Comparison of ENCODE assay signal across 23 cellular contexts in the genomic region with DNA sequence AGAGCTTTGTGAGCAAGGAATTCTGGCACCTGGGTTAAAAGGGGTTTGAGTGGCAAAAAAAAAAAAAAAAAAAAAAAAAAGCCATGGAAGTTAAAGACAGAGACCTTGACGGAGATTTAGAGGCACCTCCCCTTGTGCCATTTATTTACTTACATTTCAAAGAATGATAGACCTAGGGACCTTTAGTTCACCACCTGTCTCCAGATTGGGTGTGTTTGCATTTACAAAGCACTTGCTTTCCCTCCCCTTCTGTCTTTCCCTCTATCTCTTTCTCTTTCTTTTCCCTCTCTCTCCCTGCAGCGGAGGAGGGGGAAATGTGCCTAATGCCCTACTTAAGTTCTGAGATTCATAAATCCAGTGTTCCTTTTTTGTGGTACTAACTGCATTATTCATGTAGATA.
A peak's percentile ranks its signal among the peaks of the same experiment; 100 is the strongest.
DNase-seq lines count a peak whose midpoint lies in the region; ATAC-seq and TF ChIP-seq lines count a peak whose summit lies in the region.
"Had no signal": no experiment of that assay in that cellular context is flagged by ENCODE, and none has a peak within 500 bp of the region (broad histone marks: within the 10 kb centered on the region; RNA-seq: fewer than 3 reads in every experiment).

No MANE protein-coding gene starts in this region.

- H3K27me3 ChIP-seq in GM23338 (ENCODE audit: insufficient read depth) (no peaks in the 10 kb centered on the region; the same call in 1 of the 2 replicates), body of pancreas (no peaks in the 10 kb centered on the region), dorsolateral prefrontal cortex (no peaks in the 10 kb centered on the region)
- H3K27me3 ChIP-seq: BLaER1 treated with 17β-estradiol and CSF1 and Interleukin-3, amounts not matched to agents 10 nM and 100 nM had no signal

- H3K4me3 ChIP-seq in GM23338 = no peak overlapping the region
- no peak overlapping the region for H3K4me3 ChIP-seq in body of pancreas
- no peak overlapping the region for H3K4me3 ChIP-seq in dorsolateral prefrontal cortex
- H3K4me3 ChIP-seq: A549; BLaER1 treated with 17β-estradiol and CSF1 and Interleukin-3, amounts not matched to agents 10 nM and 100 nM; GM12878 had no signal

- no peak overlapping the region for H3K27ac Mint-ChIP-seq in GM23338
- no peak overlapping the region for H3K27ac Mint-ChIP-seq in WTC11
- H3K27ac Mint-ChIP-seq: B cell; CD4-positive, alpha-beta T cell; CD8-positive, alpha-beta T cell had no signal

- peaks cover 4% of the 10 kb centered on the region for H3K27me3 Mint-ChIP-seq in GM23338 (ENCODE audit: insufficient read depth, low read depth, poor library complexity)
- peaks cover 39% of the 10 kb centered on the region for H3K27me3 Mint-ChIP-seq in WTC11 (ENCODE audit: low read depth)
- H3K27me3 Mint-ChIP-seq: B cell; CD4-positive, alpha-beta T cell had no signal

- H3K4me1 Mint-ChIP-seq in GM23338 (peaks cover 16% of the 10 kb centered on the region), WTC11 (peaks cover 17% of the 10 kb centered on the region)
- H3K4me1 Mint-ChIP-seq: B cell had no signal

- H4K20me1 ChIP-seq in GM23338 (replicated peaks; ENCODE audit: insufficient read depth) = no peaks in the 10 kb centered on the region
- H4K20me1 ChIP-seq: BLaER1 treated with 17β-estradiol and CSF1 and Interleukin-3, amounts not matched to agents 10 nM and 100 nM had no signal

- intact Hi-C loops in left colon (cut with DNase I, micrococcal nuclease) = no loop called here
- intact Hi-C loops in body of pancreas (cut with DNase I) = no loop called here
- intact Hi-C loops in dorsolateral prefrontal cortex (cut with DNase I) = no loop called here

- H3K9me3 Mint-ChIP-seq in GM23338 (no peaks in the 10 kb centered on the region), WTC11 (peaks cover 5% of the 10 kb centered on the region; the same call in 1 of the 2 replicates)
- H3K9me3 Mint-ChIP-seq: CD4-positive, alpha-beta T cell; CD8-positive, alpha-beta T cell had no signal

- H3K4me2 ChIP-seq in GM23338 = no peak overlapping the region
- H3K4me2 ChIP-seq: A549; BLaER1 treated with 17β-estradiol and CSF1 and Interleukin-3, amounts not matched to agents 10 nM and 100 nM had no signal

- 46 to 63% methylated on average over 2 of the region's 2 CpGs for WGBS in body of pancreas, 2 donors

- H3K36me3 Mint-ChIP-seq in GM23338 (ENCODE audit: low read depth) = no peaks in the 10 kb centered on the region
- H3K36me3 Mint-ChIP-seq in WTC11 = no peaks in the 10 kb centered on the region
- H3K36me3 Mint-ChIP-seq: CD8-positive, alpha-beta T cell had no signal

- no peak overlapping the region for H2AFZ ChIP-seq in GM23338

- TF ChIP-seq CTCF in GM23338 (conservative IDR thresholded peaks at IDR 0.05; ENCODE audit: low read depth in 2 of 2) (no peak), WTC11 (IDR thresholded peaks at IDR 0.05) (no peak), body of pancreas (IDR thresholded peaks at IDR 0.05) (no peak), dorsolateral prefrontal cortex (IDR thresholded peaks at IDR 0.05 in 54 of 56, conservative IDR thresholded peaks at IDR 0.05 in 2 of 56; ENCODE audit: low read depth in 1 of 56, partially characterized antibody in 56 of 56) (no peak)

- H3K9me3 ChIP-seq in body of pancreas = no peaks in the 10 kb centered on the region
- H3K9me3 ChIP-seq: A549 had no signal

- CTCF ChIA-PET in WTC11 (lab: Charles Lee) = no interaction called here

- peak; percentile 17 for DNase-seq in GM23338 (ENCODE audit: low spot score)
- DNase-seq in WTC11 (ENCODE audit: low spot score) = no peak
- no peak for DNase-seq in left colon
- no peak for DNase-seq in NCI-H82 treated with DMSO at 0.1 percent for 48 hours (lab: John Stamatoyannopoulos, UW; ENCODE audit: unreplicated experiment)
- DNase-seq in body of pancreas = no peak
- no peak for DNase-seq in dorsolateral prefrontal cortex
- DNase-seq: AML-193; CD4-positive, alpha-beta T cell; CD8-positive, alpha-beta T cell; COR-L47; DMS 273 treated with DMSO at 0.1 percent for 48 hours; DMS153; DMS53; DMS79; DND-41; EL; GDM1 had no signal

- peaks cover 7% of the 10 kb centered on the region for H3K4me1 ChIP-seq in GM23338 (ENCODE audit: insufficient read depth)
- H3K4me1 ChIP-seq in body of pancreas = no peaks in the 10 kb centered on the region
- H3K4me1 ChIP-seq: A549; BLaER1 treated with 17β-estradiol and CSF1 and Interleukin-3, amounts not matched to agents 10 nM and 100 nM had no signal

- TF ChIP-seq POLR2A in body of pancreas (IDR thresholded peaks at IDR 0.05) = no peak

- H3K36me3 ChIP-seq in GM23338 (ENCODE audit: insufficient read depth) (no peaks in the 10 kb centered on the region), body of pancreas (replicated peaks in 1 of 2; ENCODE audit: insufficient read depth in 1 of 2, low read depth in 2 of 2) (no peaks in the 10 kb centered on the region)
- H3K36me3 ChIP-seq: BLaER1 treated with 17β-estradiol and CSF1 and Interleukin-3, amounts not matched to agents 10 nM and 100 nM had no signal

- no peaks in the 10 kb centered on the region for H3K79me2 ChIP-seq in GM23338 (replicated peaks; ENCODE audit: insufficient read depth)

- POLR2A ChIA-PET in WTC11 (lab: Charles Lee) = interaction anchor here (0.7 kb wide), 2 partner anchors 25 to 860 kb away, joined by 13 read pairs; no protein-coding TSS in a partner anchor

- H3K9me2 ChIP-seq in GM23338 (ENCODE audit: insufficient read depth) = no peaks in the 10 kb centered on the region; the same call in 1 of the 2 replicates

- H3K27ac ChIP-seq in GM23338 (ENCODE audit: low read depth) (no peak overlapping the region), body of pancreas (no peak overlapping the region), dorsolateral prefrontal cortex (no peak overlapping the region)
- H3K27ac ChIP-seq: 22Rv1; A549; BLaER1 treated with 17β-estradiol and CSF1 and Interleukin-3, amounts not matched to agents 10 nM and 100 nM; C4-2B had no signal

- H3F3A ChIP-seq in GM23338 (replicated peaks; ENCODE audit: low read depth) = no peaks in the 10 kb centered on the region

- ATAC-seq in GM23338 (peak; percentile 54), WTC11 (peak; percentile 51), left colon (peak; percentile 67), body of pancreas (no peak)
- ATAC-seq: A549; CD8-positive, alpha-beta T cell; GM12878 had no signal

- H3K4me3 Mint-ChIP-seq in GM23338 (no peak overlapping the region), WTC11 (no peak overlapping the region)
- H3K4me3 Mint-ChIP-seq: B cell; CD4-positive, alpha-beta T cell; CD8-positive, alpha-beta T cell had no signal

TF ChIP-seq in GM23338, 12 proteins besides CTCF, POLR2A, EP300 and RAD21:
- TF ChIP-seq EZH2 (IDR thresholded peaks at IDR 0.05; ENCODE audit: low read depth, unreplicated experiment) = no peak

TF ChIP-seq in WTC11, 78 proteins besides CTCF, POLR2A, EP300 and RAD21:
- no peak for TF ChIP-seq NR2C2 (CRISPR knock-in tag; IDR thresholded peaks at IDR 0.05)
- no peak for TF ChIP-seq KAT7 (CRISPR knock-in tag; IDR thresholded peaks at IDR 0.05; ENCODE audit: borderline replicate concordance)
